In the genomic region with DNA sequence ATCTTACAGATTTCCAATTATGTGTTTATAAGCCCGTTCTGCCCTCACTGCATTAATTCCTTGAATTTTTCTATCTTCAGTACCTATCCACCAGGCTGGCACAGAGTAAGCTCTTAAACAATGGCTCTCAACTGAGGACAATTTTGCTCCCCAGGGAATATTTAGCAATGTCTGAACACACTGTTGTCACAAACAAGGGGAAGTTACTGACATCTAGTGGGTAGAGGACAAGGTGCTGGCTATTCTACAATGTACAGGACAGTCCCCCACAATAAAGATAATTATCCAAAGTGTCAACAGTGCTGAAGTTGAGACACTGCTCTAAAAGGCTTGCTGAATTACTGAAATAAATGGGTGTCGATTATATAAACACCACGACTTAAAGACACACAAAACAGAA, we compare ENCODE assay signal across 10 cellular contexts. TPM values are rescaled to one million over a fixed set of nuclear protein-coding genes. Genes with fewer than 3 reads are reported as not detected.
DNase-seq lines count a peak whose midpoint lies in the region; ATAC-seq and TF ChIP-seq lines count a peak whose summit lies in the region.
"Had no signal": no experiment of that assay in that cellular context is flagged by ENCODE, and none has a peak within 500 bp of the region (broad histone marks: within the 10 kb centered on the region; RNA-seq: fewer than 3 reads in every experiment).

No MANE protein-coding gene starts in this region.

- H3K9me3 ChIP-seq in CD4-positive, alpha-beta memory T cell (ENCODE audit: control insufficient read depth in 1 of 2, low read length in 2 of 2) = no peaks in the 10 kb centered on the region
- H3K9me3 ChIP-seq: thoracic aorta had no signal

- peak overlapping the region; percentile 23 for H3K27ac Mint-ChIP-seq in osteocyte (ENCODE audit: unreplicated experiment)
- H3K27ac Mint-ChIP-seq in CD4-positive, alpha-beta memory T cell = peak overlapping the region in 1 of 7 donors; percentile 1
- H3K27ac Mint-ChIP-seq: progenitor cell of endocrine pancreas had no signal

- H3K4me3 ChIP-seq in CD4-positive, alpha-beta memory T cell (ENCODE audit: low read length in 2 of 2) = no peak overlapping the region
- H3K4me3 ChIP-seq: thoracic aorta had no signal

- no peaks in the 10 kb centered on the region for H3K9me3 Mint-ChIP-seq in osteocyte (ENCODE audit: unreplicated experiment)
- H3K9me3 Mint-ChIP-seq in CD4-positive, alpha-beta memory T cell = peaks cover 0 to 2% (median 0%) of the 10 kb centered on the region in 8 donors

- ATAC-seq in GM21717 (IDR thresholded peaks at IDR 0.05; ENCODE audit: unreplicated experiment) = no peak
- ATAC-seq in GM21381 (IDR thresholded peaks at IDR 0.05; ENCODE audit: unreplicated experiment) = no peak

- DNase-seq in NCI-H1436 (lab: John Stamatoyannopoulos, UW) = peak; percentile 59
- DNase-seq in NCI-H1436 treated with DMSO at 0.1 percent for 48 hours (lab: John Stamatoyannopoulos, UW) = no peak
- DNase-seq in HuH-7 (ENCODE audit: low spot score) = peak; percentile 40
- DNase-seq in osteocyte (ENCODE audit: extremely low spot score, unreplicated experiment) = no peak
- no peak for DNase-seq in CD4-positive, alpha-beta memory T cell

- H3K27me3 Mint-ChIP-seq in osteocyte (ENCODE audit: unreplicated experiment) = no peaks in the 10 kb centered on the region
- H3K27me3 Mint-ChIP-seq in CD4-positive, alpha-beta memory T cell = no peaks in the 10 kb centered on the region
- H3K27me3 Mint-ChIP-seq: progenitor cell of endocrine pancreas had no signal

- H3K36me3 ChIP-seq in CD4-positive, alpha-beta memory T cell (ENCODE audit: insufficient read depth, low read length) = peaks cover 15% of the 10 kb centered on the region

- peaks cover 34% of the 10 kb centered on the region for H3K4me1 ChIP-seq in CD4-positive, alpha-beta memory T cell (ENCODE audit: insufficient read depth, low read length)

- peaks cover 28% of the 10 kb centered on the region for H3K4me1 Mint-ChIP-seq in osteocyte (ENCODE audit: unreplicated experiment)
- peaks cover 23 to 51% (median 37%) of the 10 kb centered on the region in 4 donors for H3K4me1 Mint-ChIP-seq in CD4-positive, alpha-beta memory T cell

- TF ChIP-seq CTCF in VCaP (conservative IDR thresholded peaks at IDR 0.05) (peak; percentile 63), osteocyte (IDR thresholded peaks at IDR 0.05) (peak; percentile 8)

- intact Hi-C loops in CD4-positive, alpha-beta memory T cell (cut with micrococcal nuclease) = no loop called here

- peaks cover 14% of the 10 kb centered on the region for H3K36me3 Mint-ChIP-seq in osteocyte (ENCODE audit: unreplicated experiment)
- H3K36me3 Mint-ChIP-seq in CD4-positive, alpha-beta memory T cell = peaks cover 18 to 38% of the 10 kb centered on the region in 2 donors

- POLR2A ChIA-PET in CD4-positive, alpha-beta memory T cell (lab: Charles Lee; ENCODE audit: partially characterized antibody) = no interaction called here

- no peak overlapping the region for H3K4me3 Mint-ChIP-seq in osteocyte (ENCODE audit: unreplicated experiment)
- H3K4me3 Mint-ChIP-seq in CD4-positive, alpha-beta memory T cell = no peak overlapping the region

- H3K27ac ChIP-seq in VCaP = peak overlapping the region; percentile 13; the same call in 1 of the 2 replicates
- no peak overlapping the region for H3K27ac ChIP-seq in CD4-positive, alpha-beta memory T cell (ENCODE audit: low read depth, low read length)
- H3K27ac ChIP-seq: thoracic aorta had no signal

- no peaks in the 10 kb centered on the region for H3K27me3 ChIP-seq in CD4-positive, alpha-beta memory T cell (ENCODE audit: insufficient read depth, low read length)

- CTCF ChIA-PET in CD4-positive, alpha-beta memory T cell (lab: Charles Lee; ENCODE audit: partially characterized antibody) = interaction anchor here (1.2 kb wide), 1 partner anchor 11 kb away, joined by 4 read pairs; no protein-coding TSS in a partner anchor

RNA-seq across cellular contexts. Expression of a gene that starts 5.0 kb away (rescaled TPM):
- total RNA-seq in osteocyte = 90.5 and 97.2 TPM in 2 replicates
- total RNA-seq in CD4-positive, alpha-beta memory T cell = 10 to 100 TPM; 53.4 to 57.6 TPM
- polyA plus RNA-seq in CD4-positive, alpha-beta memory T cell = 10 to 100 TPM; 32.1 to 52.2 TPM

RNA-seq across cellular contexts. Expression of a gene that starts 5.5 kb away (rescaled TPM):
- 425 and 433 TPM in 2 replicates for total RNA-seq in osteocyte
- 1,000 to 10,000 TPM in 1 of 2 experiments, 100 to 1,000 TPM in 1; 947 to 1,026 TPM for total RNA-seq in CD4-positive, alpha-beta memory T cell
- 1,000 to 10,000 TPM in 1 of 2 donors, 100 to 1,000 TPM in 1; 784 to 1,015 TPM for polyA plus RNA-seq in CD4-positive, alpha-beta memory T cell

Comparison
In these comparisons a context has a peak if more than half of its experiments do, and no peak if none do; other contexts are left out.
1. DNase-seq: peak in NCI-H1436 (single experiment) and HuH-7 (single experiment); none in NCI-H1436 treated with DMSO at 0.1 percent for 48 hours (single experiment), osteocyte (single experiment) and CD4-positive, alpha-beta memory T cell (0 of 5).